Comparison of ENCODE assay signal across 31 cellular contexts in genomic region chr17:7108560-7108925, GRCh38. TPM values are rescaled to one million over a fixed set of nuclear protein-coding genes. Genes with fewer than 3 reads are reported as not detected.
DNase-seq lines count a peak whose midpoint lies in the region; ATAC-seq, FAIRE-seq and TF ChIP-seq lines count a peak whose summit lies in the region.
"Had no signal": no experiment of that assay in that cellular context is flagged by ENCODE, and none has a peak within 500 bp of the region (broad histone marks: within the 10 kb centered on the region; RNA-seq: fewer than 3 reads in every experiment).

No MANE protein-coding gene starts in this region.

- H4K8ac ChIP-seq in trophoblast cell (ENCODE audit: low read depth, low read length): no peak overlapping the region

- H3K4ac ChIP-seq in trophoblast cell (ENCODE audit: low read depth, low read length): no peak overlapping the region

- peaks cover 14 to 45% of the 10 kb centered on the region in 2 experiments for H3K36me3 ChIP-seq in HepG2 (replicated peaks in 1 of 2; ENCODE audit: control insufficient read depth in 1 of 2, insufficient read depth in 2 of 2, low read length in 2 of 2)
- no peaks in the 10 kb centered on the region for H3K36me3 ChIP-seq in osteoblast (ENCODE audit: insufficient read depth, low read length)
- no peaks in the 10 kb centered on the region for H3K36me3 ChIP-seq in trophoblast cell (ENCODE audit: control insufficient read depth in 1 of 2, insufficient read depth in 2 of 2, low read length in 2 of 2)
- H3K36me3 ChIP-seq: BE2C, BLaER1 had no signal

- no peak overlapping the region for H2AK5ac ChIP-seq in trophoblast cell (ENCODE audit: low read length)

- no TSS peak for BruUV-seq in HepG2 (replicated peaks; lab: Mats Ljungman, UMichigan)

- peaks cover 46% of the 10 kb centered on the region for H3K79me2 ChIP-seq in HepG2 (ENCODE audit: insufficient read depth, low read length)
- no peaks in the 10 kb centered on the region for H3K79me2 ChIP-seq in osteoblast (ENCODE audit: insufficient read depth, low read length)
- no peaks in the 10 kb centered on the region for H3K79me2 ChIP-seq in trophoblast cell (ENCODE audit: control insufficient read depth, insufficient read depth, low read length, poor library complexity)

- H2BK120ac ChIP-seq in trophoblast cell (ENCODE audit: insufficient read depth, low read length, poor library complexity): no peak overlapping the region

- H3K4me1 ChIP-seq in HepG2 (ENCODE audit: insufficient read depth, low read length): peaks cover 49% of the 10 kb centered on the region
- H3K4me1 ChIP-seq in osteoblast (ENCODE audit: insufficient read depth, low read length): no peaks in the 10 kb centered on the region
- H3K4me1 ChIP-seq in trophoblast cell (ENCODE audit: control insufficient read depth in 1 of 2, insufficient read depth in 2 of 2, low read length in 2 of 2): no peaks in the 10 kb centered on the region
- H3K4me1 ChIP-seq: BE2C had no signal

- POLR2A ChIA-PET in HepG2 (lab: Yijun Ruan, JAX): interaction anchor here (0.6 to 5.2 kb wide), 3 partner anchors 7 to 189 kb away, joined by 3 to 36 read pairs (median 29); no protein-coding TSS in a partner anchor

- H3K27me3 ChIP-seq in HepG2 (ENCODE audit: control insufficient read depth in 1 of 2, insufficient read depth in 2 of 2, low read length in 2 of 2): peaks cover 0 to 4% of the 10 kb centered on the region in 2 experiments; a peak in 1 of 5 replicates
- H3K27me3 ChIP-seq in osteoblast (ENCODE audit: insufficient read depth, low read length): no peaks in the 10 kb centered on the region
- H3K27me3 ChIP-seq in trophoblast cell (ENCODE audit: insufficient read depth, low read length): no peaks in the 10 kb centered on the region
- H3K27me3 ChIP-seq: BLaER1 had no signal

- H3K4me3 ChIP-seq in HepG2 (replicated peaks in 1 of 3; ENCODE audit: insufficient read depth in 1 of 3, low read depth in 2 of 3, low read length in 3 of 3): no peak overlapping the region
- H3K4me3 ChIP-seq in osteoblast (ENCODE audit: insufficient read depth, low read length): no peak overlapping the region
- no peak overlapping the region for H3K4me3 ChIP-seq in trophoblast cell (ENCODE audit: low read depth, low read length)
- H3K4me3 ChIP-seq: BLaER1, GM12878 had no signal

- TF ChIP-seq POLR2A in HepG2 (IDR thresholded peaks at IDR 0.05; ENCODE audit: insufficient read depth in 1 of 2, low read depth in 2 of 2, low read length in 2 of 2): no peak

- H3K14ac ChIP-seq in trophoblast cell (ENCODE audit: low read length): no peak overlapping the region

- no peak overlapping the region for H2BK5ac ChIP-seq in trophoblast cell (ENCODE audit: low read depth, low read length, poor library complexity)

- TF ChIP-seq CTCF in HepG2 (CRISPR knock-in tag; IDR thresholded peaks at IDR 0.05): no peak
- no peak for TF ChIP-seq CTCF in osteoblast (IDR thresholded peaks at IDR 0.05; ENCODE audit: extremely low read depth, low read depth, low read length)

- TF ChIP-seq EP300 in HepG2 (IDR thresholded peaks at IDR 0.05; ENCODE audit: low read depth in 2 of 2, low read length in 2 of 2) (no peak), HepG2 (CRISPR knock-in tag; IDR thresholded peaks at IDR 0.05; ENCODE audit: borderline replicate concordance) (no peak)

- H3K18ac ChIP-seq in trophoblast cell (ENCODE audit: low read length): no peak overlapping the region

- H3K9ac ChIP-seq in HepG2 (ENCODE audit: insufficient read depth, low read depth, low read length) (no peak overlapping the region), trophoblast cell (ENCODE audit: low read length) (no peak overlapping the region)
- H3K9ac ChIP-seq: BLaER1 had no signal

- no peak overlapping the region for H2BK12ac ChIP-seq in trophoblast cell (ENCODE audit: low read length)

- DNase-seq in activated effector memory CD4-positive, alpha-beta T cell treated with anti-CD3 and anti-CD28 coated beads, Interleukin-2, amount 50 U/mL, for 16 hours: peak; percentile 43
- DNase-seq in activated effector memory CD4-positive, alpha-beta T cell treated with Interleukin-2 at 50 U/mL for 16 hours: no peak
- DNase-seq in HepG2 (ENCODE audit: low spot score) (no peak), osteoblast (ENCODE audit: insufficient read length, low spot score, missing footprints) (peak; percentile 72), trophoblast cell (no peak), NCI-H524 (lab: John Stamatoyannopoulos, UW) (no peak)
- no peak for DNase-seq in activated naive CD4-positive, alpha-beta T cell treated with anti-CD3 and anti-CD28 coated beads, Interleukin-2, amount 50 U/mL, for 72 hours (ENCODE audit: low spot score in 2 of 2)
- DNase-seq: ACHN; BE2C; C1 segment of cervical spinal cord; CD4-positive, alpha-beta memory T cell; CD4-positive, CD25-positive, alpha-beta regulatory T cell; CD8-positive, alpha-beta memory T cell; COR-L47; DMS 273 treated with DMSO at 0.1 percent for 48 hours; DMS153; DMS53; DMS79; DND-41; EL; GDM1 had no signal

- H3K36me3 Mint-ChIP-seq in activated naive CD4-positive, alpha-beta T cell treated with anti-CD3 and anti-CD28 coated beads, Interleukin-2, amount 50 U/mL, for 72 hours: no peaks in the 10 kb centered on the region
- H3K36me3 Mint-ChIP-seq: CD4-positive, alpha-beta memory T cell; CD4-positive, CD25-positive, alpha-beta regulatory T cell; CD8-positive, alpha-beta memory T cell had no signal

- CTCF ChIA-PET in HepG2 (lab: Yijun Ruan, JAX; ENCODE audit: low intra/inter-chr PET ratio, low total read pairs): no interaction called here

- H2AFZ ChIP-seq in HepG2 (ENCODE audit: low read length): no peak overlapping the region
- H2AFZ ChIP-seq in osteoblast (ENCODE audit: low read length): no peak overlapping the region
- H2AFZ ChIP-seq in trophoblast cell (ENCODE audit: insufficient read depth, low read length, poor library complexity): no peak overlapping the region

- in situ Hi-C loops in HepG2 (cut with HindIII; ENCODE audit: extremely low pct_ligation_motif_present, low pct_unique_long_range_greater_than_20kb): no loop called here

- no peak for TF ChIP-seq RAD21 in HepG2 (CRISPR knock-in tag; IDR thresholded peaks at IDR 0.05)

- no peak overlapping the region for H3K27ac ChIP-seq in HepG2 (ENCODE audit: extremely low read length, insufficient read depth, low read length)
- no peak overlapping the region for H3K27ac ChIP-seq in osteoblast (ENCODE audit: low read depth, low read length)
- H3K27ac ChIP-seq in trophoblast cell (ENCODE audit: low read depth, low read length): no peak overlapping the region
- H3K27ac ChIP-seq: 22Rv1, BLaER1 had no signal

- H3K9me3 Mint-ChIP-seq in activated naive CD4-positive, alpha-beta T cell treated with anti-CD3 and anti-CD28 coated beads, Interleukin-2, amount 50 U/mL, for 72 hours: no peaks in the 10 kb centered on the region

- no peak overlapping the region for H4K12ac ChIP-seq in trophoblast cell (ENCODE audit: low read depth, low read length)

- no peaks in the 10 kb centered on the region for H3K79me1 ChIP-seq in trophoblast cell (ENCODE audit: low read length)

- ATAC-seq in HepG2: no peak
- no peak for ATAC-seq in activated naive CD4-positive, alpha-beta T cell treated with anti-CD3 and anti-CD28 coated beads, Interleukin-2, amount 50 U/mL, for 72 hours
- ATAC-seq: GM12878 had no signal

- H3K4me2 ChIP-seq in HepG2 (ENCODE audit: low read depth, low read length): no peak overlapping the region
- no peak overlapping the region for H3K4me2 ChIP-seq in osteoblast (ENCODE audit: insufficient read depth, low read length)
- H3K4me2 ChIP-seq in trophoblast cell (ENCODE audit: low read length): no peak overlapping the region
- H3K4me2 ChIP-seq: BLaER1 had no signal

- H3K27ac Mint-ChIP-seq in activated naive CD4-positive, alpha-beta T cell treated with anti-CD3 and anti-CD28 coated beads, Interleukin-2, amount 50 U/mL, for 72 hours: no peak overlapping the region
- H3K27ac Mint-ChIP-seq: CD4-positive, alpha-beta memory T cell; CD4-positive, CD25-positive, alpha-beta regulatory T cell had no signal

- intact Hi-C loops in HepG2 (cut with micrococcal nuclease; ENCODE audit: unreplicated experiment): no loop called here

- no peak overlapping the region for H4K91ac ChIP-seq in trophoblast cell (ENCODE audit: low read depth, low read length)

- 92% methylated on average over 9 of the region's 10 CpGs for WGBS in HepG2 (ENCODE audit: low lambda C conversion rate)
- no CpG with 5 or more reads among the region's 10 CpGs for WGBS in trophoblast cell (ENCODE audit: extremely low coverage, insufficient coverage, insufficient read length)

- H3K23ac ChIP-seq in trophoblast cell (ENCODE audit: low read length): no peak overlapping the region

- no peak for FAIRE-seq in HepG2 (lab: Jason Lieb, UNC)
- FAIRE-seq: A204.1, GM12878, GM12892, GM18507 had no signal

- peaks cover 14% of the 10 kb centered on the region for H4K20me1 ChIP-seq in HepG2 (ENCODE audit: insufficient read depth, low read length)
- H4K20me1 ChIP-seq in osteoblast (ENCODE audit: insufficient read depth, low read length): no peaks in the 10 kb centered on the region
- H4K20me1 ChIP-seq: BLaER1 had no signal

- H3K9me3 ChIP-seq in HepG2 (ENCODE audit: low read length) (no peaks in the 10 kb centered on the region), osteoblast (ENCODE audit: low read depth, low read length) (no peaks in the 10 kb centered on the region), trophoblast cell (ENCODE audit: insufficient read depth, low read depth, low read length) (peaks cover 5% of the 10 kb centered on the region)
- H3K9me3 ChIP-seq: BE2C had no signal

RNA-seq across cellular contexts. Expression of gene ASGR2, which starts 6.1 kb away (rescaled TPM):
- 142 and 320 TPM in 2 replicates for total RNA-seq in HepG2 (2016; rRNA removed; fragmentation: Illumina TruSeq; extraction: Trizol)
- 153 and 157 TPM in 2 replicates for total RNA-seq in HepG2 (2016; cell fraction: cytosol; rRNA removed; fragmentation: Illumina TruSeq; extraction: Trizol; ENCODE audit: low read depth)
- 137 and 326 TPM in 2 replicates for total RNA-seq in HepG2 (2016; cell fraction: insoluble cytoplasmic fraction; rRNA removed; fragmentation: Illumina TruSeq; extraction: Trizol)
- 154 and 165 TPM in 2 replicates for total RNA-seq in HepG2 (2016; cell fraction: membrane; rRNA removed; fragmentation: Illumina TruSeq; extraction: Trizol)
- total RNA-seq in HepG2 (2016; cell fraction: nucleus; rRNA removed; fragmentation: Illumina TruSeq; extraction: Trizol): 251 and 289 TPM in 2 replicates
- 754 and 762 TPM in 2 replicates for polyA plus RNA-seq in HepG2 (2011; rRNA removed)
- 620 and 780 TPM in 2 replicates for polyA plus RNA-seq in HepG2 (2011; cell fraction: cytosol; rRNA removed)
- polyA plus RNA-seq in HepG2 (2011; cell fraction: nucleus; rRNA removed): 692 and 800 TPM in 2 replicates
- polyA plus RNA-seq in HepG2 (2012): 341 and 394 TPM in 2 replicates
- 194 and 207 TPM in 2 replicates for polyA plus RNA-seq in HepG2 (2016; cell fraction: cytosol; fragmentation: Illumina TruSeq; extraction: Trizol; ENCODE audit: low read depth)
- polyA plus RNA-seq in HepG2 (2016; cell fraction: insoluble cytoplasmic fraction; fragmentation: Illumina TruSeq; extraction: Trizol; ENCODE audit: low read depth): 170 and 186 TPM in 2 replicates
- 175 and 177 TPM in 2 replicates for polyA plus RNA-seq in HepG2 (2016; cell fraction: membrane; fragmentation: Illumina TruSeq; extraction: Trizol; ENCODE audit: low read depth)
- polyA plus RNA-seq in HepG2 (2016; cell fraction: nucleus; fragmentation: Illumina TruSeq; extraction: Trizol; ENCODE audit: insufficient read depth, low read depth): 623 and 667 TPM in 2 replicates
- 371 TPM in 1 of 2 replicates, not detected in the other for polyA minus RNA-seq in HepG2 (2011; rRNA and poly(A)+ RNA removed; ENCODE audit: low replicate concordance)
- 131 TPM in 2 replicates for polyA minus RNA-seq in HepG2 (2011; cell fraction: cytosol; rRNA and poly(A)+ RNA removed)
- 102 and 109 TPM in 2 replicates for polyA minus RNA-seq in HepG2 (2011; cell fraction: nucleus; rRNA and poly(A)+ RNA removed)
- total RNA-seq in osteoblast: under 0.01 TPM in 1 of 2 replicates, not detected in the other
- total RNA-seq in activated naive CD4-positive, alpha-beta T cell treated with anti-CD3 and anti-CD28 coated beads, Interleukin-2, amount 50 U/mL, for 72 hours: not detected
- 0.14 and 0.25 TPM in 2 replicates for polyA plus RNA-seq in trophoblast cell (2013)
- total RNA-seq: A673; CD4-positive, alpha-beta memory T cell; CD4-positive, CD25-positive, alpha-beta regulatory T cell; CD8-positive, alpha-beta memory T cell; Daoy; G401; GM12878 had no signal
- polyA plus RNA-seq: AG04450; CD4-positive, alpha-beta memory T cell; CD4-positive, CD25-positive, alpha-beta regulatory T cell; CD8-positive, alpha-beta memory T cell; GM12878 had no signal

RNA-seq across cellular contexts. Expression of gene CLEC10A, which starts 28.5 kb away (rescaled TPM):
- not detected in 2 replicates for total RNA-seq in HepG2 (2016; rRNA removed; fragmentation: Illumina TruSeq; extraction: Trizol)
- total RNA-seq in HepG2 (2016; cell fraction: cytosol; rRNA removed; fragmentation: Illumina TruSeq; extraction: Trizol; ENCODE audit: low read depth): not detected in 2 replicates
- total RNA-seq in HepG2 (2016; cell fraction: insoluble cytoplasmic fraction; rRNA removed; fragmentation: Illumina TruSeq; extraction: Trizol): 0.06 TPM in 1 of 2 replicates, not detected in the other
- not detected in 2 replicates for total RNA-seq in HepG2 (2016; cell fraction: membrane; rRNA removed; fragmentation: Illumina TruSeq; extraction: Trizol)
- 0.19 TPM in 1 of 2 replicates, not detected in the other for total RNA-seq in HepG2 (2016; cell fraction: nucleus; rRNA removed; fragmentation: Illumina TruSeq; extraction: Trizol)
- 0.33 and 0.65 TPM in 2 replicates for polyA plus RNA-seq in HepG2 (2011; rRNA removed)
- polyA plus RNA-seq in HepG2 (2011; cell fraction: cytosol; rRNA removed): 0.08 and 0.14 TPM in 2 replicates
- 1.3 and 2.4 TPM in 2 replicates for polyA plus RNA-seq in HepG2 (2011; cell fraction: nucleus; rRNA removed)
- polyA plus RNA-seq in HepG2 (2012): 0.35 and 0.48 TPM in 2 replicates
- polyA plus RNA-seq in HepG2 (2016; cell fraction: cytosol; fragmentation: Illumina TruSeq; extraction: Trizol; ENCODE audit: low read depth): not detected in 2 replicates
- polyA plus RNA-seq in HepG2 (2016; cell fraction: insoluble cytoplasmic fraction; fragmentation: Illumina TruSeq; extraction: Trizol; ENCODE audit: low read depth): not detected in 2 replicates
- not detected in 2 replicates for polyA plus RNA-seq in HepG2 (2016; cell fraction: membrane; fragmentation: Illumina TruSeq; extraction: Trizol; ENCODE audit: low read depth)
- polyA plus RNA-seq in HepG2 (2016; cell fraction: nucleus; fragmentation: Illumina TruSeq; extraction: Trizol; ENCODE audit: insufficient read depth, low read depth): 0.68 and 0.90 TPM in 2 replicates
- 0.18 TPM in 1 of 2 replicates, not detected in the other for polyA minus RNA-seq in HepG2 (2011; rRNA and poly(A)+ RNA removed; ENCODE audit: low replicate concordance)
- not detected in 2 replicates for polyA minus RNA-seq in HepG2 (2011; cell fraction: cytosol; rRNA and poly(A)+ RNA removed)
- polyA minus RNA-seq in HepG2 (2011; cell fraction: nucleus; rRNA and poly(A)+ RNA removed): 0.64 and 1.2 TPM in 2 replicates
- not detected in 2 replicates for total RNA-seq in osteoblast
- total RNA-seq in activated naive CD4-positive, alpha-beta T cell treated with anti-CD3 and anti-CD28 coated beads, Interleukin-2, amount 50 U/mL, for 72 hours: not detected
- polyA plus RNA-seq in trophoblast cell (2013): not detected in 2 replicates
- total RNA-seq: A673; CD4-positive, CD25-positive, alpha-beta regulatory T cell; Daoy; G401; GM12878 had no signal
- polyA plus RNA-seq: AG04450; CD4-positive, alpha-beta memory T cell; CD4-positive, CD25-positive, alpha-beta regulatory T cell; CD8-positive, alpha-beta memory T cell; GM12878 had no signal

Comparison
In these comparisons a context has a peak if more than half of its experiments do, and no peak if none do; other contexts are left out.
1. DNase-seq: peak in activated effector memory CD4-positive, alpha-beta T cell treated with anti-CD3 and anti-CD28 coated beads, Interleukin-2, amount 50 U/mL, for 16 hours (single experiment) and osteoblast (single experiment); none in activated effector memory CD4-positive, alpha-beta T cell treated with Interleukin-2 at 50 U/mL for 16 hours (single experiment), HepG2 (single experiment), activated naive CD4-positive, alpha-beta T cell treated with anti-CD3 and anti-CD28 coated beads, Interleukin-2, amount 50 U/mL, for 72 hours (0 of 2), trophoblast cell (0 of 2) and NCI-H524 (0 of 2).
2. RNA of gene ASGR2, which starts 6.1 kb away (total RNA-seq): 137 to 326 TPM in HepG2; under 0.01 TPM in osteoblast and not detected in activated naive CD4-positive, alpha-beta T cell treated with anti-CD3 and anti-CD28 coated beads, Interleukin-2, amount 50 U/mL, for 72 hours; every median in the first group is over 100 times any median in the second.